In the genomic region with DNA sequence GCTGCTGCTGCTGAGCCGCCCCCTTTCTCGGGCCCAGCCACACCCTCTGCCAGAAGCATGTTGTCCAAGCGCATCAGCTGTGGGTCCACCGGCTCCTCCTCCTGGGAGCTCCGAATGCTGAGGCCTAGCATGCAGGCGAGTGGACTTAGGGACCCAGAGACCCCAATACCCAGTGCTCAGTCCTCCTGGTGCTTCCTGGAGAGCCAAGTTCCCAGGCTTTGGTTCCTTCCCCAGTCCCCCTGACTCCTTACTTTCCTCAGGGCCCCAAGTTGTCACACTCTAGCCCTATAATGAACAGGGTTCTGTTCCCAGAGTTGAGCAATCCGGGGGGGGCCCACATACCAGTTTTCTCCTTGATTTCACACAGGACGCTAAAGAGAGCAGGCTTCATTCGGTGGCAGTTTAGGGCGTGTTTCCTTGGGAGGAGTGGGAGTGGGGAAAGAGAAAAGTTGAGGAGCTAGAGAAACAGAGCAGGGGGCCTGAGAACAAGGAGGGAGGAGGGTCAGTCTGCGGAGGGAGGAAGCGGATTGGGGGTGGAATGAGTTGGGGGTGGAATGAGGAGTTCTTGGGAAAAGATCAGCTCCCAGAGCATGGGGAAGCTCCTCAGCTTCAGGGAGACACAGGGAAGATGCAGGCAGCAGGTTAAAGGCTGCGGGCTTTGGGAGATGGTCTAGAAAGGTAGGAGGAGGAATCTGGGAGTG, we compare ENCODE assay signal across 8 cellular contexts. TPM values are rescaled to one million over a fixed set of nuclear protein-coding genes. Genes with fewer than 3 reads are reported as not detected.
A peak's percentile ranks its signal among the peaks of the same experiment; 100 is the strongest.
DNase-seq lines count a peak whose midpoint lies in the region; ATAC-seq, FAIRE-seq and TF ChIP-seq lines count a peak whose summit lies in the region.

No MANE protein-coding gene starts in this region.

- peak overlapping the region; percentile 79 for H3K4me3 ChIP-seq in K562
- H3K4me3 ChIP-seq in lower lobe of right lung, result peak overlapping the region; percentile 76

- CTCF ChIA-PET in activated naive CD4-positive, alpha-beta T cell treated with anti-CD3 and anti-CD28 coated beads, Interleukin-2, amount 10 ng/mL, durations not matched to agents 7 days and 5 days (lab: Charles Lee), result no interaction called here
- CTCF ChIA-PET in K562 (lab: Yijun Ruan, JAX; ENCODE audit: low intra/inter-chr PET ratio), result no interaction called here

- peaks cover 45% of the 10 kb centered on the region for H3K4me1 Mint-ChIP-seq in activated naive CD4-positive, alpha-beta T cell treated with anti-CD3 and anti-CD28 coated beads, Interleukin-2, amount 10 ng/mL, durations not matched to agents 7 days and 5 days
- H3K4me1 Mint-ChIP-seq in type B pancreatic cell (ENCODE audit: unreplicated experiment), result peaks cover 38% of the 10 kb centered on the region

- H3K27ac ChIP-seq in K562 (ENCODE audit: extremely low read depth, low read depth, low read length) (peak overlapping the region; percentile 93), lower lobe of right lung (peak overlapping the region; percentile 91)

- H3K27me3 ChIP-seq in K562 (ENCODE audit: control insufficient read depth in 2 of 2, insufficient read depth in 2 of 2, low read length in 2 of 2) (no peaks in the 10 kb centered on the region), lower lobe of right lung (ENCODE audit: low read depth) (no peaks in the 10 kb centered on the region)

- peaks cover 66 to 74% of the 10 kb centered on the region in 2 experiments for H3K4me1 ChIP-seq in K562 (replicated peaks in 1 of 2; ENCODE audit: control insufficient read depth in 2 of 2, insufficient read depth in 2 of 2, low read length in 2 of 2)
- H3K4me1 ChIP-seq in lower lobe of right lung, result peaks cover 65% of the 10 kb centered on the region

- H3K36me3 Mint-ChIP-seq in activated naive CD4-positive, alpha-beta T cell treated with anti-CD3 and anti-CD28 coated beads, Interleukin-2, amount 10 ng/mL, durations not matched to agents 7 days and 5 days, result peaks cover 70% of the 10 kb centered on the region
- H3K36me3 Mint-ChIP-seq in type B pancreatic cell, result peaks cover 16% of the 10 kb centered on the region

- TF ChIP-seq POLR2A in K562 (conservative IDR thresholded peaks at IDR 0.05), result 0 out of 2 replicates have a peak, but pooled peaks have one; percentile 60

- H3K36me3 ChIP-seq in K562 (ENCODE audit: control insufficient read depth, insufficient read depth, low read length), result peaks cover 42% of the 10 kb centered on the region; the same call in 2 of the 3 replicates
- H3K36me3 ChIP-seq in lower lobe of right lung, result peaks cover 27% of the 10 kb centered on the region

- no TSS peak for BruUV-seq in K562 (replicated peaks; lab: Mats Ljungman, UMichigan)

- peaks cover 5% of the 10 kb centered on the region for H3K27me3 Mint-ChIP-seq in activated naive CD4-positive, alpha-beta T cell treated with anti-CD3 and anti-CD28 coated beads, Interleukin-2, amount 10 ng/mL, durations not matched to agents 7 days and 5 days
- no peaks in the 10 kb centered on the region for H3K27me3 Mint-ChIP-seq in type B pancreatic cell

- H3K9me3 Mint-ChIP-seq in activated naive CD4-positive, alpha-beta T cell treated with anti-CD3 and anti-CD28 coated beads, Interleukin-2, amount 10 ng/mL, durations not matched to agents 7 days and 5 days, result no peaks in the 10 kb centered on the region
- H3K9me3 Mint-ChIP-seq in type B pancreatic cell, result no peaks in the 10 kb centered on the region

- no peak overlapping the region for H2AFZ ChIP-seq in K562 (ENCODE audit: low read depth, low read length)

- no peak for FAIRE-seq in K562 (lab: Jason Lieb, UNC)

- TF ChIP-seq EP300 in K562 (IDR thresholded peaks at IDR 0.05; ENCODE audit: low read length), result no peak

- H3K79me2 ChIP-seq in K562 (ENCODE audit: control insufficient read depth, insufficient read depth, low read length), result peaks cover 65% of the 10 kb centered on the region

- intact Hi-C loops in K562 (cut with micrococcal nuclease), result no loop called here
- intact Hi-C loops in lower lobe of right lung (cut with DNase I), result no loop called here

- H3K9me3 ChIP-seq in K562 (replicated peaks; ENCODE audit: control insufficient read depth, insufficient read depth, low read depth, low read length) (no peaks in the 10 kb centered on the region), lower lobe of right lung (no peaks in the 10 kb centered on the region)

- no peak for DNase-seq in activated naive CD4-positive, alpha-beta T cell treated with anti-CD3 and anti-CD28 coated beads, Interleukin-2, amount 10 ng/mL, durations not matched to agents 7 days and 5 days
- no peak for DNase-seq in activated naive CD4-positive, alpha-beta T cell treated with anti-CD3 and anti-CD28 coated beads, Interleukin-2, amount 50 U/mL, for 16 hours
- DNase-seq in K562 (ENCODE audit: extremely low read depth in 1 of 4, low spot score in 3 of 4) (peak in 1 of 4 experiments; percentile 41), lower lobe of right lung (no peak), type B pancreatic cell (ENCODE audit: extremely low spot score, unreplicated experiment) (no peak), RPMI8226 (no peak)

- peak overlapping the region; percentile 90 for H3K27ac Mint-ChIP-seq in activated naive CD4-positive, alpha-beta T cell treated with anti-CD3 and anti-CD28 coated beads, Interleukin-2, amount 10 ng/mL, durations not matched to agents 7 days and 5 days
- peak overlapping the region; percentile 94 for H3K27ac Mint-ChIP-seq in type B pancreatic cell

- ATAC-seq in K562 (peak; percentile 9), lower lobe of right lung (no peak), GM21576 (IDR thresholded peaks at IDR 0.05; ENCODE audit: unreplicated experiment) (no peak), GM21528 (IDR thresholded peaks at IDR 0.05; ENCODE audit: low FRiP score, unreplicated experiment) (no peak)

- H3K9ac ChIP-seq in K562 (ENCODE audit: insufficient read depth in 1 of 2, low read depth in 2 of 2, low read length in 2 of 2), result peak overlapping the region; percentile 89 to 95

- no peaks in the 10 kb centered on the region for H4K20me1 ChIP-seq in K562 (replicated peaks; ENCODE audit: control insufficient read depth, insufficient read depth, low read length)

- in situ Hi-C loops in K562 (cut with MboI), result no loop called here

- H3K9me1 ChIP-seq in K562 (ENCODE audit: control insufficient read depth, insufficient read depth, low read length), result no peaks in the 10 kb centered on the region

- no peak for TF ChIP-seq CTCF in K562 (IDR thresholded peaks at IDR 0.05 in 2 of 3, conservative IDR thresholded peaks at IDR 0.05 in 1 of 3; ENCODE audit: insufficient read depth in 2 of 3, low read depth in 1 of 3, low read length in 3 of 3)
- no peak for TF ChIP-seq CTCF in lower lobe of right lung (IDR thresholded peaks at IDR 0.05)
- TF ChIP-seq CTCF in type B pancreatic cell (conservative IDR thresholded peaks at IDR 0.05), result no peak

- POLR2A ChIA-PET in K562 (lab: Yijun Ruan, JAX), result interaction anchor here (0.5 to 2.5 kb wide), 9 partner anchors 9 to 498 kb away, joined by 3 to 8 read pairs (median 3); no protein-coding TSS in a partner anchor

- peak overlapping the region; percentile 92 for H3K4me3 Mint-ChIP-seq in activated naive CD4-positive, alpha-beta T cell treated with anti-CD3 and anti-CD28 coated beads, Interleukin-2, amount 10 ng/mL, durations not matched to agents 7 days and 5 days
- peak overlapping the region; percentile 96 for H3K4me3 Mint-ChIP-seq in type B pancreatic cell

- no peak; a peak in 1 of 4 replicates for TF ChIP-seq RAD21 in K562 (CRISPR knock-in tag; conservative IDR thresholded peaks at IDR 0.05 in 1 of 2, IDR thresholded peaks at IDR 0.05 in 1 of 2)

- peak overlapping the region; percentile 90 for H3K4me2 ChIP-seq in K562 (ENCODE audit: insufficient read depth, low read length)

- WGBS in K562 (ENCODE audit: insufficient coverage, low coverage, missing lambda C conversion rate), result 5% methylated on average over 12 of the region's 13 CpGs

RNA-seq across cellular contexts. Expression of gene PBX2, which starts 1.5 kb away (rescaled TPM):
- 227 and 442 TPM in 2 replicates for total RNA-seq in K562 (2011; cell fraction: chromatin; rRNA removed; ENCODE audit: low replicate concordance)
- 178 and 203 TPM in 2 replicates for total RNA-seq in K562 (2011; cell fraction: nucleolus; rRNA removed)
- 185 and 217 TPM in 2 replicates for total RNA-seq in K562 (2011; cell fraction: nucleoplasm; rRNA removed)
- 55.6 and 63.8 TPM in 2 replicates for total RNA-seq in K562 (2014; rRNA removed)
- 44.0 and 45.1 TPM in 2 replicates for total RNA-seq in K562 (2014; rRNA removed; fragmentation: Illumina TruSeq; extraction: Trizol)
- 60.0 and 62.5 TPM in 2 replicates for total RNA-seq in K562 (2015; rRNA removed; fragmentation: Illumina TruSeq; extraction: Trizol)
- 106 and 126 TPM in 2 replicates for total RNA-seq in K562 (2021)
- polyA plus RNA-seq in K562 (2011; rRNA removed), result 123 and 127 TPM in 2 replicates
- 105 and 142 TPM in 2 replicates for polyA plus RNA-seq in K562 (2011; cell fraction: cytosol; rRNA removed)
- 340 and 411 TPM in 2 replicates for polyA plus RNA-seq in K562 (2011; cell fraction: nucleus; rRNA removed)
- polyA plus RNA-seq in K562 (2012), result 110 and 127 TPM in 2 replicates
- polyA plus RNA-seq in K562 (2014; fragmentation: Illumina TruSeq; extraction: Trizol), result 108 and 119 TPM in 2 replicates
- 1 to 10 TPM; 1.9 to 2.8 TPM for polyA plus RNA-seq in K562 (2014; fragmentation: Nextera tagmentation; extraction: Ambion mirVana)
- 117 and 134 TPM in 2 replicates for polyA plus RNA-seq in K562 (2014; rRNA removed)
- 55.9 and 77.0 TPM in 2 replicates for polyA minus RNA-seq in K562 (2011; rRNA and poly(A)+ RNA removed)
- 46.1 and 60.9 TPM in 2 replicates for polyA minus RNA-seq in K562 (2011; cell fraction: cytosol; rRNA and poly(A)+ RNA removed)
- 68.7 and 70.2 TPM in 2 replicates for polyA minus RNA-seq in K562 (2011; cell fraction: nucleus; rRNA and poly(A)+ RNA removed)
- 89.2 TPM for total RNA-seq in lower lobe of right lung
- total RNA-seq in type B pancreatic cell (ENCODE audit: low replicate concordance), result 137 and 166 TPM in 2 replicates

RNA-seq across cellular contexts. Expression of gene GPSM3, which starts 3.9 kb away (rescaled TPM):
- 11.8 and 26.5 TPM in 2 replicates for total RNA-seq in K562 (2011; cell fraction: chromatin; rRNA removed; ENCODE audit: low replicate concordance)
- 15.2 and 18.8 TPM in 2 replicates for total RNA-seq in K562 (2011; cell fraction: nucleolus; rRNA removed)
- 22.7 and 30.8 TPM in 2 replicates for total RNA-seq in K562 (2011; cell fraction: nucleoplasm; rRNA removed)
- total RNA-seq in K562 (2014; rRNA removed) (40.5 and 45.0 TPM in 2 replicates), K562 (2014; rRNA removed; fragmentation: Illumina TruSeq; extraction: Trizol) (13.5 and 14.0 TPM in 2 replicates), K562 (2015; rRNA removed; fragmentation: Illumina TruSeq; extraction: Trizol) (22.3 and 22.4 TPM in 2 replicates), K562 (2021) (37.3 and 42.6 TPM in 2 replicates), lower lobe of right lung (76.2 TPM), type B pancreatic cell (ENCODE audit: low replicate concordance) (0.48 and 3.3 TPM in 2 replicates)
- polyA plus RNA-seq in K562 (2011; rRNA removed) (24.4 and 51.8 TPM in 2 replicates), K562 (2014; fragmentation: Illumina TruSeq; extraction: Trizol) (39.6 and 46.5 TPM in 2 replicates), K562 (2014; fragmentation: Nextera tagmentation; extraction: Ambion mirVana) (1 to 10 TPM; 5.3 to 5.7 TPM), K562 (2014; rRNA removed) (32.2 and 35.1 TPM in 2 replicates)
- polyA plus RNA-seq in K562 (2011; cell fraction: cytosol; rRNA removed), result 44.6 and 52.4 TPM in 2 replicates
- polyA plus RNA-seq in K562 (2011; cell fraction: nucleus; rRNA removed), result 32.8 and 42.4 TPM in 2 replicates
- polyA plus RNA-seq in K562 (2012), result 34.2 and 146 TPM in 2 replicates
- 8.6 and 11.3 TPM in 2 replicates for polyA minus RNA-seq in K562 (2011; rRNA and poly(A)+ RNA removed)
- polyA minus RNA-seq in K562 (2011; cell fraction: cytosol; rRNA and poly(A)+ RNA removed), result 17.9 and 19.4 TPM in 2 replicates
- 4.0 and 7.3 TPM in 2 replicates for polyA minus RNA-seq in K562 (2011; cell fraction: nucleus; rRNA and poly(A)+ RNA removed)

RNA-seq across cellular contexts. Expression of gene AGER, which starts 4.5 kb away (rescaled TPM):
- total RNA-seq in K562 (2011; cell fraction: chromatin; rRNA removed; ENCODE audit: low replicate concordance), result 28.3 and 66.0 TPM in 2 replicates
- total RNA-seq in K562 (2011; cell fraction: nucleolus; rRNA removed), result 35.5 and 36.5 TPM in 2 replicates
- 27.8 and 29.8 TPM in 2 replicates for total RNA-seq in K562 (2011; cell fraction: nucleoplasm; rRNA removed)
- total RNA-seq in K562 (2014; rRNA removed), result 5.3 and 6.2 TPM in 2 replicates
- total RNA-seq in K562 (2014; rRNA removed; fragmentation: Illumina TruSeq; extraction: Trizol), result 2.0 and 2.2 TPM in 2 replicates
- 3.0 and 3.6 TPM in 2 replicates for total RNA-seq in K562 (2015; rRNA removed; fragmentation: Illumina TruSeq; extraction: Trizol)
- total RNA-seq in K562 (2021), result 7.8 and 11.5 TPM in 2 replicates
- polyA plus RNA-seq in K562 (2011; rRNA removed), result 4.1 and 7.9 TPM in 2 replicates
- 2.4 and 3.1 TPM in 2 replicates for polyA plus RNA-seq in K562 (2011; cell fraction: cytosol; rRNA removed)
- 75.1 and 86.2 TPM in 2 replicates for polyA plus RNA-seq in K562 (2011; cell fraction: nucleus; rRNA removed)
- 11.6 and 18.0 TPM in 2 replicates for polyA plus RNA-seq in K562 (2012)
- 5.8 and 8.2 TPM in 2 replicates for polyA plus RNA-seq in K562 (2014; fragmentation: Illumina TruSeq; extraction: Trizol)
- polyA plus RNA-seq in K562 (2014; fragmentation: Nextera tagmentation; extraction: Ambion mirVana), result 1 to 10 TPM; 1.2 to 1.8 TPM
- 10.9 and 11.1 TPM in 2 replicates for polyA plus RNA-seq in K562 (2014; rRNA removed)
- polyA minus RNA-seq in K562 (2011; rRNA and poly(A)+ RNA removed), result 0.78 and 0.81 TPM in 2 replicates
- polyA minus RNA-seq in K562 (2011; cell fraction: cytosol; rRNA and poly(A)+ RNA removed), result not detected in 2 replicates
- polyA minus RNA-seq in K562 (2011; cell fraction: nucleus; rRNA and poly(A)+ RNA removed), result 5.3 and 7.3 TPM in 2 replicates
- 882 TPM for total RNA-seq in lower lobe of right lung
- total RNA-seq in type B pancreatic cell (ENCODE audit: low replicate concordance), result 11.1 and 16.9 TPM in 2 replicates

RNA-seq across cellular contexts. Expression of gene RNF5, which starts 10.3 kb away (rescaled TPM):
- 19.1 and 20.3 TPM in 2 replicates for total RNA-seq in K562 (2011; cell fraction: chromatin; rRNA removed; ENCODE audit: low replicate concordance)
- total RNA-seq in K562 (2011; cell fraction: nucleolus; rRNA removed), result 21.5 and 22.6 TPM in 2 replicates
- total RNA-seq in K562 (2011; cell fraction: nucleoplasm; rRNA removed), result 36.4 and 49.9 TPM in 2 replicates
- total RNA-seq in K562 (2014; rRNA removed), result 129 and 156 TPM in 2 replicates
- total RNA-seq in K562 (2014; rRNA removed; fragmentation: Illumina TruSeq; extraction: Trizol), result 123 and 128 TPM in 2 replicates
- 99.1 and 110 TPM in 2 replicates for total RNA-seq in K562 (2015; rRNA removed; fragmentation: Illumina TruSeq; extraction: Trizol)
- total RNA-seq in K562 (2021), result 149 and 154 TPM in 2 replicates
- 161 and 163 TPM in 2 replicates for polyA plus RNA-seq in K562 (2011; rRNA removed)
- polyA plus RNA-seq in K562 (2011; cell fraction: cytosol; rRNA removed), result 240 and 251 TPM in 2 replicates
- 54.9 and 71.1 TPM in 2 replicates for polyA plus RNA-seq in K562 (2011; cell fraction: nucleus; rRNA removed)
- 213 and 399 TPM in 2 replicates for polyA plus RNA-seq in K562 (2012)
- 227 and 245 TPM in 2 replicates for polyA plus RNA-seq in K562 (2014; fragmentation: Illumina TruSeq; extraction: Trizol)
- polyA plus RNA-seq in K562 (2014; fragmentation: Nextera tagmentation; extraction: Ambion mirVana), result 10 to 100 TPM; 62.2 to 95.5 TPM
- polyA plus RNA-seq in K562 (2014; rRNA removed), result 207 and 223 TPM in 2 replicates
- polyA minus RNA-seq in K562 (2011; rRNA and poly(A)+ RNA removed), result 48.7 TPM in 2 replicates
- polyA minus RNA-seq in K562 (2011; cell fraction: cytosol; rRNA and poly(A)+ RNA removed), result 29.3 and 40.5 TPM in 2 replicates
- 9.3 and 18.2 TPM in 2 replicates for polyA minus RNA-seq in K562 (2011; cell fraction: nucleus; rRNA and poly(A)+ RNA removed)
- 44.9 TPM for total RNA-seq in lower lobe of right lung
- total RNA-seq in type B pancreatic cell (ENCODE audit: low replicate concordance), result 49.4 and 69.2 TPM in 2 replicates

RNA-seq across cellular contexts. Expression of gene AGPAT1, which starts 12.6 kb away (rescaled TPM):
- total RNA-seq in K562 (2011; cell fraction: chromatin; rRNA removed; ENCODE audit: low replicate concordance), result 57.1 and 153 TPM in 2 replicates
- 190 and 234 TPM in 2 replicates for total RNA-seq in K562 (2011; cell fraction: nucleolus; rRNA removed)
- total RNA-seq in K562 (2011; cell fraction: nucleoplasm; rRNA removed), result 210 and 316 TPM in 2 replicates
- total RNA-seq in K562 (2014; rRNA removed) (69.4 and 115 TPM in 2 replicates), K562 (2014; rRNA removed; fragmentation: Illumina TruSeq; extraction: Trizol) (45.4 and 51.9 TPM in 2 replicates), K562 (2015; rRNA removed; fragmentation: Illumina TruSeq; extraction: Trizol) (53.2 and 54.1 TPM in 2 replicates), K562 (2021) (107 and 109 TPM in 2 replicates), lower lobe of right lung (51.2 TPM), type B pancreatic cell (ENCODE audit: low replicate concordance) (64.1 and 76.3 TPM in 2 replicates)
- polyA plus RNA-seq in K562 (2011; rRNA removed) (78.7 and 138 TPM in 2 replicates), K562 (2014; fragmentation: Illumina TruSeq; extraction: Trizol) (165 and 176 TPM in 2 replicates), K562 (2014; fragmentation: Nextera tagmentation; extraction: Ambion mirVana) (10 to 100 TPM; 37.9 to 43.6 TPM), K562 (2014; rRNA removed) (78.2 and 78.4 TPM in 2 replicates)
- polyA plus RNA-seq in K562 (2011; cell fraction: cytosol; rRNA removed), result 220 and 272 TPM in 2 replicates
- polyA plus RNA-seq in K562 (2011; cell fraction: nucleus; rRNA removed), result 108 and 142 TPM in 2 replicates
- polyA plus RNA-seq in K562 (2012), result 133 and 141 TPM in 2 replicates
- polyA minus RNA-seq in K562 (2011; rRNA and poly(A)+ RNA removed), result 92.5 and 120 TPM in 2 replicates
- polyA minus RNA-seq in K562 (2011; cell fraction: cytosol; rRNA and poly(A)+ RNA removed), result 98.4 and 124 TPM in 2 replicates
- 25.2 and 30.5 TPM in 2 replicates for polyA minus RNA-seq in K562 (2011; cell fraction: nucleus; rRNA and poly(A)+ RNA removed)

Comparison
In these comparisons a context has a peak if more than half of its experiments do, and no peak if none do; other contexts are left out.
1. RNA of gene AGER, which starts 4.5 kb away (total RNA-seq): 882 TPM in lower lobe of right lung (single experiment); 11.1 to 16.9 TPM in type B pancreatic cell and 2.0 to 66.0 TPM in K562; every median in the first group is over 10 times any median in the second.